In the genomic region with DNA sequence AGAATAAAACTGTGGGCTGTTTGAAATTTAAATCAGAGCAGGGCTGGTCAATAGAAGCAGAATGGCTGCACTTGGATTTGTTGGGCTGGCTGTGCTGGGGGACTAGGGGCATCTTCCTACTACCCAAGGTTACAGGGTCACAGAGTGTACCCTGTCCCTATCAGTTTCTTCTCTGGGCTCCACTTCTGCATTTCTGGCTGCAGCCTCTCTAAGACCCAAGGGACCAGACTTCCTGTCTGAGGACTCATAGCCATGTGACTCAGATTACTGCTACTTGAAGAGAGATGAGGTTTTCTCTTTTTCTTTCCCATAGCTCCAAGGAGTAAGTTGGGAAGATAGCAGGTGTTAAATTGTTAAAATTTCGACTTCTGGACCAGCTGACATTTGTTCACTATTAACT, we compare ENCODE assay signal across 8 cellular contexts.
DNase-seq lines count a peak whose midpoint lies in the region; ATAC-seq and TF ChIP-seq lines count a peak whose summit lies in the region.

No MANE protein-coding gene starts in this region.

- H3K27ac Mint-ChIP-seq in nephron progenitor cell: peak overlapping the region; percentile 33
- H3K27ac Mint-ChIP-seq in mesothelial cell of epicardium: no peak overlapping the region

- TF ChIP-seq CTCF in nephron progenitor cell (IDR thresholded peaks at IDR 0.05): no peak
- no peak for TF ChIP-seq CTCF in mesothelial cell of epicardium (IDR thresholded peaks at IDR 0.05; ENCODE audit: unreplicated experiment)

- peaks cover 16% of the 10 kb centered on the region for H3K4me1 Mint-ChIP-seq in nephron progenitor cell
- H3K4me1 Mint-ChIP-seq in mesothelial cell of epicardium: no peaks in the 10 kb centered on the region

- peak; percentile 94 for ATAC-seq in GM18907 (IDR thresholded peaks at IDR 0.05; ENCODE audit: unreplicated experiment)
- peak; percentile 99 for ATAC-seq in HG02759 (IDR thresholded peaks at IDR 0.05; ENCODE audit: unreplicated experiment)

- DNase-seq in NAMALWA (ENCODE audit: low spot score) (peak; percentile 61), nephron progenitor cell (no peak), AG08396 (ENCODE audit: low spot score) (no peak), mesothelial cell of epicardium (ENCODE audit: low spot score in 2 of 2, unreplicated experiment in 2 of 2) (no peak), NCI-H146 (lab: John Stamatoyannopoulos, UW) (no peak)
- no peak for DNase-seq in stimulated activated CD4-positive, alpha-beta T cell treated with anti-CD3 and anti-CD28 coated beads, Interleukin-15, amount 100 ng/mL, for 24 hours

- no peak overlapping the region for H3K4me3 Mint-ChIP-seq in nephron progenitor cell
- no peak overlapping the region for H3K4me3 Mint-ChIP-seq in mesothelial cell of epicardium

- H3K36me3 Mint-ChIP-seq in nephron progenitor cell (ENCODE audit: low read depth): no peaks in the 10 kb centered on the region
- H3K36me3 Mint-ChIP-seq in mesothelial cell of epicardium: no peaks in the 10 kb centered on the region

- peaks cover 9% of the 10 kb centered on the region for H3K27me3 Mint-ChIP-seq in nephron progenitor cell (ENCODE audit: low read depth, poor library complexity)
- H3K27me3 Mint-ChIP-seq in mesothelial cell of epicardium (ENCODE audit: low read depth): peaks cover 7% of the 10 kb centered on the region

- H3K9me3 Mint-ChIP-seq in nephron progenitor cell (no peaks in the 10 kb centered on the region), mesothelial cell of epicardium (peaks cover 6% of the 10 kb centered on the region)
